In genomic region chr17:58086953-58087352, GRCh38 we compare ENCODE assay signal across 4 cellular contexts.
TF ChIP-seq lines count a peak whose summit lies in the region.

No MANE protein-coding gene starts in this region.

TF ChIP-seq in SK-N-SH, 30 proteins besides CTCF, POLR2A, EP300 and RAD21 (continues in another document):
- TF ChIP-seq TAF1 (IDR thresholded peaks at IDR 0.05; ENCODE audit: borderline replicate concordance, low read depth, low read length) (no peak), ELF1 (IDR thresholded peaks at IDR 0.05) (no peak), RFX5 (IDR thresholded peaks at IDR 0.05; ENCODE audit: low read length) (no peak), NFIC (IDR thresholded peaks at IDR 0.05; ENCODE audit: borderline replicate concordance) (no peak), TCF12 (IDR thresholded peaks at IDR 0.05) (no peak), FOXM1 (IDR thresholded peaks at IDR 0.05; ENCODE audit: low read depth) (no peak), MXI1 (IDR thresholded peaks at IDR 0.05; ENCODE audit: low read depth, low read length) (no peak), YY1 (IDR thresholded peaks at IDR 0.05; ENCODE audit: low read depth) (no peak), PBX3 (IDR thresholded peaks at IDR 0.05) (no peak), JUND (IDR thresholded peaks at IDR 0.05) (no peak), ZBTB33 (IDR thresholded peaks at IDR 0.05; ENCODE audit: borderline replicate concordance, low read depth) (no peak), GATA2 (CRISPR knock-in tag; IDR thresholded peaks at IDR 0.05) (no peak)
- TF ChIP-seq, protein P1, sequence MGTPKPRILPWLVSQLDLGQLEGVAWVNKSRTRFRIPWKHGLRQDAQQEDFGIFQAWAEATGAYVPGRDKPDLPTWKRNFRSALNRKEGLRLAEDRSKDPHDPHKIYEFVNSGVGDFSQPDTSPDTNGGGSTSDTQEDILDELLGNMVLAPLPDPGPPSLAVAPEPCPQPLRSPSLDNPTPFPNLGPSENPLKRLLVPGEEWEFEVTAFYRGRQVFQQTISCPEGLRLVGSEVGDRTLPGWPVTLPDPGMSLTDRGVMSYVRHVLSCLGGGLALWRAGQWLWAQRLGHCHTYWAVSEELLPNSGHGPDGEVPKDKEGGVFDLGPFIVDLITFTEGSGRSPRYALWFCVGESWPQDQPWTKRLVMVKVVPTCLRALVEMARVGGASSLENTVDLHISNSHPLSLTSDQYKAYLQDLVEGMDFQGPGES (IDR thresholded peaks at IDR 0.05; ENCODE audit: low read depth, low read length) = no peak

TF ChIP-seq in SK-N-SH treated with all-trans-retinoic acid at 6 μM for 48 hours, 23 proteins besides CTCF, POLR2A, EP300 and RAD21 (continues in another document):
- TF ChIP-seq ESRRG (CRISPR knock-in tag; IDR thresholded peaks at IDR 0.05) (no peak), GLIS3 (CRISPR knock-in tag; IDR thresholded peaks at IDR 0.05) (no peak), ZNF565 (CRISPR knock-in tag; conservative IDR thresholded peaks at IDR 0.05; ENCODE audit: low read depth) (no peak), ISL1 (CRISPR knock-in tag; IDR thresholded peaks at IDR 0.05) (no peak), RARB (CRISPR knock-in tag; IDR thresholded peaks at IDR 0.05) (no peak), ZNF70 (CRISPR knock-in tag; IDR thresholded peaks at IDR 0.05) (no peak), SNAI2 (CRISPR knock-in tag; IDR thresholded peaks at IDR 0.05) (no peak), CREB5 (CRISPR knock-in tag; IDR thresholded peaks at IDR 0.05; ENCODE audit: low read depth) (no peak), ZC3H10 (CRISPR knock-in tag; IDR thresholded peaks at IDR 0.05) (no peak)
- TF ChIP-seq, protein P2, sequence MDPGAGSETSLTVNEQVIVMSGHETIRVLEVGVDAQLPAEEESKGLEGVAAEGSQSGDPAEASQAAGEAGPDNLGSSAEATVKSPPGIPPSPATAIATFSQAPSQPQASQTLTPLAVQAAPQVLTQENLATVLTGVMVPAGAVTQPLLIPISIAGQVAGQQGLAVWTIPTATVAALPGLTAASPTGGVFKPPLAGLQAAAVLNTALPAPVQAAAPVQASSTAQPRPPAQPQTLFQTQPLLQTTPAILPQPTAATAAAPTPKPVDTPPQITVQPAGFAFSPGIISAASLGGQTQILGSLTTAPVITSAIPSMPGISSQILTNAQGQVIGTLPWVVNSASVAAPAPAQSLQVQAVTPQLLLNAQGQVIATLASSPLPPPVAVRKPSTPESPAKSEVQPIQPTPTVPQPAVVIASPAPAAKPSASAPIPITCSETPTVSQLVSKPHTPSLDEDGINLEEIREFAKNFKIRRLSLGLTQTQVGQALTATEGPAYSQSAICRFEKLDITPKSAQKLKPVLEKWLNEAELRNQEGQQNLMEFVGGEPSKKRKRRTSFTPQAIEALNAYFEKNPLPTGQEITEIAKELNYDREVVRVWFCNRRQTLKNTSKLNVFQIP (CRISPR knock-in tag; IDR thresholded peaks at IDR 0.05; ENCODE audit: borderline replicate concordance, low read depth) = no peak
- TF ChIP-seq, protein P3, sequence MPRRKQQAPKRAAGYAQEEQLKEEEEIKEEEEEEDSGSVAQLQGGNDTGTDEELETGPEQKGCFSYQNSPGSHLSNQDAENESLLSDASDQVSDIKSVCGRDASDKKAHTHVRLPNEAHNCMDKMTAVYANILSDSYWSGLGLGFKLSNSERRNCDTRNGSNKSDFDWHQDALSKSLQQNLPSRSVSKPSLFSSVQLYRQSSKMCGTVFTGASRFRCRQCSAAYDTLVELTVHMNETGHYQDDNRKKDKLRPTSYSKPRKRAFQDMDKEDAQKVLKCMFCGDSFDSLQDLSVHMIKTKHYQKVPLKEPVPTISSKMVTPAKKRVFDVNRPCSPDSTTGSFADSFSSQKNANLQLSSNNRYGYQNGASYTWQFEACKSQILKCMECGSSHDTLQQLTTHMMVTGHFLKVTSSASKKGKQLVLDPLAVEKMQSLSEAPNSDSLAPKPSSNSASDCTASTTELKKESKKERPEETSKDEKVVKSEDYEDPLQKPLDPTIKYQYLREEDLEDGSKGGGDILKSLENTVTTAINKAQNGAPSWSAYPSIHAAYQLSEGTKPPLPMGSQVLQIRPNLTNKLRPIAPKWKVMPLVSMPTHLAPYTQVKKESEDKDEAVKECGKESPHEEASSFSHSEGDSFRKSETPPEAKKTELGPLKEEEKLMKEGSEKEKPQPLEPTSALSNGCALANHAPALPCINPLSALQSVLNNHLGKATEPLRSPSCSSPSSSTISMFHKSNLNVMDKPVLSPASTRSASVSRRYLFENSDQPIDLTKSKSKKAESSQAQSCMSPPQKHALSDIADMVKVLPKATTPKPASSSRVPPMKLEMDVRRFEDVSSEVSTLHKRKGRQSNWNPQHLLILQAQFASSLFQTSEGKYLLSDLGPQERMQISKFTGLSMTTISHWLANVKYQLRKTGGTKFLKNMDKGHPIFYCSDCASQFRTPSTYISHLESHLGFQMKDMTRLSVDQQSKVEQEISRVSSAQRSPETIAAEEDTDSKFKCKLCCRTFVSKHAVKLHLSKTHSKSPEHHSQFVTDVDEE (CRISPR knock-in tag; IDR thresholded peaks at IDR 0.05) = no peak

TF ChIP-seq in H1, 55 proteins besides CTCF, POLR2A, EP300 and RAD21:
- TF ChIP-seq E2F6 (IDR thresholded peaks at IDR 0.05) (no peak), POLR2AphosphoS5 (IDR thresholded peaks at IDR 0.05; ENCODE audit: low read depth, low read length) (peak; percentile 58; the same call in 1 of the 2 replicates)

TF ChIP-seq in neural cell, 6 proteins besides CTCF, POLR2A, EP300 and RAD21:
- TF ChIP-seq, protein P4, sequence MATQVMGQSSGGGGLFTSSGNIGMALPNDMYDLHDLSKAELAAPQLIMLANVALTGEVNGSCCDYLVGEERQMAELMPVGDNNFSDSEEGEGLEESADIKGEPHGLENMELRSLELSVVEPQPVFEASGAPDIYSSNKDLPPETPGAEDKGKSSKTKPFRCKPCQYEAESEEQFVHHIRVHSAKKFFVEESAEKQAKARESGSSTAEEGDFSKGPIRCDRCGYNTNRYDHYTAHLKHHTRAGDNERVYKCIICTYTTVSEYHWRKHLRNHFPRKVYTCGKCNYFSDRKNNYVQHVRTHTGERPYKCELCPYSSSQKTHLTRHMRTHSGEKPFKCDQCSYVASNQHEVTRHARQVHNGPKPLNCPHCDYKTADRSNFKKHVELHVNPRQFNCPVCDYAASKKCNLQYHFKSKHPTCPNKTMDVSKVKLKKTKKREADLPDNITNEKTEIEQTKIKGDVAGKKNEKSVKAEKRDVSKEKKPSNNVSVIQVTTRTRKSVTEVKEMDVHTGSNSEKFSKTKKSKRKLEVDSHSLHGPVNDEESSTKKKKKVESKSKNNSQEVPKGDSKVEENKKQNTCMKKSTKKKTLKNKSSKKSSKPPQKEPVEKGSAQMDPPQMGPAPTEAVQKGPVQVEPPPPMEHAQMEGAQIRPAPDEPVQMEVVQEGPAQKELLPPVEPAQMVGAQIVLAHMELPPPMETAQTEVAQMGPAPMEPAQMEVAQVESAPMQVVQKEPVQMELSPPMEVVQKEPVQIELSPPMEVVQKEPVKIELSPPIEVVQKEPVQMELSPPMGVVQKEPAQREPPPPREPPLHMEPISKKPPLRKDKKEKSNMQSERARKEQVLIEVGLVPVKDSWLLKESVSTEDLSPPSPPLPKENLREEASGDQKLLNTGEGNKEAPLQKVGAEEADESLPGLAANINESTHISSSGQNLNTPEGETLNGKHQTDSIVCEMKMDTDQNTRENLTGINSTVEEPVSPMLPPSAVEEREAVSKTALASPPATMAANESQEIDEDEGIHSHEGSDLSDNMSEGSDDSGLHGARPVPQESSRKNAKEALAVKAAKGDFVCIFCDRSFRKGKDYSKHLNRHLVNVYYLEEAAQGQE (IDR thresholded peaks at IDR 0.05; ENCODE audit: borderline replicate concordance) = no peak
